12 cellular contexts compared by ENCODE assay signal in genomic region chr16:65414284-65414984, GRCh38.
DNase-seq lines count a peak whose midpoint lies in the region; ATAC-seq lines count a peak whose summit lies in the region.
"Had no signal": no experiment of that assay in that cellular context is flagged by ENCODE, and none has a peak within 500 bp of the region (broad histone marks: within the 10 kb centered on the region; RNA-seq: fewer than 3 reads in every experiment).

No MANE protein-coding gene starts in this region.

- peaks cover 39% of the 10 kb centered on the region for H3K4me1 ChIP-seq in SJCRH30

- CTCF ChIA-PET in activated CD4-positive, alpha-beta T cell treated with anti-CD3 and anti-CD28 coated beads for 36 hours (lab: Charles Lee), result no interaction called here
- CTCF ChIA-PET in activated CD4-positive, alpha-beta T cell treated with anti-CD3 and anti-CD28 coated beads, Interleukin-2, amount 10 ng/mL, durations not matched to agents 7 days and 5 days (lab: Charles Lee), result no interaction called here

- no peak overlapping the region for H3K4me3 ChIP-seq in SJCRH30
- H3K4me3 ChIP-seq: thoracic aorta had no signal

- no peak overlapping the region for H3K4me3 Mint-ChIP-seq in activated CD4-positive, alpha-beta T cell treated with anti-CD3 and anti-CD28 coated beads for 36 hours
- H3K4me3 Mint-ChIP-seq in activated CD4-positive, alpha-beta T cell treated with anti-CD3 and anti-CD28 coated beads, Interleukin-2, amount 10 ng/mL, durations not matched to agents 7 days and 5 days, result no peak overlapping the region
- H3K4me3 Mint-ChIP-seq in stimulated activated naive B cell treated with anti-CD40 and anti-IgM and Interleukin-4, amounts not matched to agents 10 μg/mL and 1 μg/mL and 100 μg/mL, for 72 hours, result no peak overlapping the region
- H3K4me3 Mint-ChIP-seq: natural killer cell treated with Interleukin-12 subunit alpha and Interleukin-12 subunit beta and Interleukin-15 and Interleukin-18, amount 100 ng/mL, for 72 hours had no signal

- H3K27me3 Mint-ChIP-seq in activated CD4-positive, alpha-beta T cell treated with anti-CD3 and anti-CD28 coated beads for 36 hours, result peaks cover 2% of the 10 kb centered on the region
- no peaks in the 10 kb centered on the region for H3K27me3 Mint-ChIP-seq in activated CD4-positive, alpha-beta T cell treated with anti-CD3 and anti-CD28 coated beads, Interleukin-2, amount 10 ng/mL, durations not matched to agents 7 days and 5 days
- no peaks in the 10 kb centered on the region for H3K27me3 Mint-ChIP-seq in stimulated activated naive B cell treated with anti-CD40 and anti-IgM and Interleukin-4, amounts not matched to agents 10 μg/mL and 1 μg/mL and 100 μg/mL, for 72 hours
- H3K27me3 Mint-ChIP-seq: natural killer cell treated with Interleukin-12 subunit alpha and Interleukin-12 subunit beta and Interleukin-15 and Interleukin-18, amount 100 ng/mL, for 72 hours had no signal

- intact Hi-C loops in activated CD4-positive, alpha-beta T cell treated with anti-CD3 and anti-CD28 coated beads for 36 hours (cut with DNase I, micrococcal nuclease), result no loop called here

- ATAC-seq in activated CD4-positive, alpha-beta T cell treated with anti-CD3 and anti-CD28 coated beads for 36 hours, result no peak
- ATAC-seq in stimulated activated naive B cell treated with anti-CD40 and anti-IgM and Interleukin-4, amounts not matched to agents 10 μg/mL and 1 μg/mL and 100 μg/mL, for 72 hours (replicated peaks), result peak; percentile 90 to 96
- no peak for ATAC-seq in HG03571 (IDR thresholded peaks at IDR 0.05; ENCODE audit: unreplicated experiment)
- ATAC-seq in left lobe of liver, result no peak
- ATAC-seq: natural killer cell treated with Interleukin-12 subunit alpha and Interleukin-12 subunit beta and Interleukin-15 and Interleukin-18, amount 100 ng/mL, for 72 hours had no signal

- no peaks in the 10 kb centered on the region for H3K27me3 ChIP-seq in SJCRH30

- H3K36me3 ChIP-seq in SJCRH30, result no peaks in the 10 kb centered on the region
- H3K36me3 ChIP-seq: thoracic aorta had no signal

- H3K36me3 Mint-ChIP-seq in activated CD4-positive, alpha-beta T cell treated with anti-CD3 and anti-CD28 coated beads for 36 hours (ENCODE audit: low read depth), result no peaks in the 10 kb centered on the region
- H3K36me3 Mint-ChIP-seq in activated CD4-positive, alpha-beta T cell treated with anti-CD3 and anti-CD28 coated beads, Interleukin-2, amount 10 ng/mL, durations not matched to agents 7 days and 5 days (ENCODE audit: low read depth), result no peaks in the 10 kb centered on the region
- no peaks in the 10 kb centered on the region for H3K36me3 Mint-ChIP-seq in stimulated activated naive B cell treated with anti-CD40 and anti-IgM and Interleukin-4, amounts not matched to agents 10 μg/mL and 1 μg/mL and 100 μg/mL, for 72 hours
- H3K36me3 Mint-ChIP-seq: natural killer cell treated with Interleukin-12 subunit alpha and Interleukin-12 subunit beta and Interleukin-15 and Interleukin-18, amount 100 ng/mL, for 72 hours had no signal

- POLR2A ChIA-PET in activated CD4-positive, alpha-beta T cell treated with anti-CD3 and anti-CD28 coated beads for 36 hours (lab: Charles Lee), result no interaction called here
- POLR2A ChIA-PET in activated CD4-positive, alpha-beta T cell treated with anti-CD3 and anti-CD28 coated beads, Interleukin-2, amount 10 ng/mL, durations not matched to agents 7 days and 5 days (lab: Charles Lee), result no interaction called here

- no peaks in the 10 kb centered on the region for H3K9me3 ChIP-seq in SJCRH30 (replicated peaks)
- H3K9me3 ChIP-seq: thoracic aorta had no signal

- H3K4me1 Mint-ChIP-seq in activated CD4-positive, alpha-beta T cell treated with anti-CD3 and anti-CD28 coated beads for 36 hours, result no peaks in the 10 kb centered on the region
- no peaks in the 10 kb centered on the region for H3K4me1 Mint-ChIP-seq in activated CD4-positive, alpha-beta T cell treated with anti-CD3 and anti-CD28 coated beads, Interleukin-2, amount 10 ng/mL, durations not matched to agents 7 days and 5 days
- H3K4me1 Mint-ChIP-seq in stimulated activated naive B cell treated with anti-CD40 and anti-IgM and Interleukin-4, amounts not matched to agents 10 μg/mL and 1 μg/mL and 100 μg/mL, for 72 hours, result peaks cover 6 to 7% of the 10 kb centered on the region in 2 donors

- no peak overlapping the region for H3K27ac ChIP-seq in SJCRH30
- H3K27ac ChIP-seq: thoracic aorta had no signal

- peaks cover 11% of the 10 kb centered on the region for H3K9me3 Mint-ChIP-seq in activated CD4-positive, alpha-beta T cell treated with anti-CD3 and anti-CD28 coated beads for 36 hours (ENCODE audit: low read depth)
- peaks cover 6% of the 10 kb centered on the region for H3K9me3 Mint-ChIP-seq in activated CD4-positive, alpha-beta T cell treated with anti-CD3 and anti-CD28 coated beads, Interleukin-2, amount 10 ng/mL, durations not matched to agents 7 days and 5 days
- H3K9me3 Mint-ChIP-seq in stimulated activated naive B cell treated with anti-CD40 and anti-IgM and Interleukin-4, amounts not matched to agents 10 μg/mL and 1 μg/mL and 100 μg/mL, for 72 hours, result peaks cover 14 to 15% of the 10 kb centered on the region in 2 donors

- DNase-seq in activated CD4-positive, alpha-beta T cell treated with anti-CD3 and anti-CD28 coated beads for 36 hours, result peak; percentile 6
- no peak for DNase-seq in activated CD4-positive, alpha-beta T cell treated with anti-CD3 and anti-CD28 coated beads, Interleukin-2, amount 10 ng/mL, durations not matched to agents 7 days and 5 days
- peak; percentile 60 to 80 for DNase-seq in SJCRH30
- peak; percentile 95 for DNase-seq in fibroblast of peridontal ligament (ENCODE audit: extremely low read depth)
- DNase-seq in stimulated activated naive B cell treated with anti-CD40 and anti-IgM and Interleukin-4, amounts not matched to agents 10 μg/mL and 1 μg/mL and 100 μg/mL, for 72 hours, result peak; percentile 11
- DNase-seq in left lobe of liver (ENCODE audit: low spot score), result no peak
- DNase-seq in cerebellum (ENCODE audit: low spot score), result no peak
- DNase-seq: NCI-H510A treated with DMSO at 0.1 percent for 48 hours; stimulated activated CD4-positive, alpha-beta T cell treated with anti-CD3 and anti-CD28 coated beads, Interleukin-4, amount 100 ng/mL, for 24 hours had no signal

- H3K27ac Mint-ChIP-seq in activated CD4-positive, alpha-beta T cell treated with anti-CD3 and anti-CD28 coated beads for 36 hours, result no peak overlapping the region
- H3K27ac Mint-ChIP-seq in activated CD4-positive, alpha-beta T cell treated with anti-CD3 and anti-CD28 coated beads, Interleukin-2, amount 10 ng/mL, durations not matched to agents 7 days and 5 days, result no peak overlapping the region
- no peak overlapping the region for H3K27ac Mint-ChIP-seq in stimulated activated naive B cell treated with anti-CD40 and anti-IgM and Interleukin-4, amounts not matched to agents 10 μg/mL and 1 μg/mL and 100 μg/mL, for 72 hours
- H3K27ac Mint-ChIP-seq: natural killer cell treated with Interleukin-12 subunit alpha and Interleukin-12 subunit beta and Interleukin-15 and Interleukin-18, amount 100 ng/mL, for 72 hours had no signal

Comparison
In these comparisons a context has a peak if more than half of its experiments do, and no peak if none do; other contexts are left out.
1. DNase-seq: peak in activated CD4-positive, alpha-beta T cell treated with anti-CD3 and anti-CD28 coated beads for 36 hours (single experiment), SJCRH30 (2 of 2), fibroblast of peridontal ligament (single experiment) and stimulated activated naive B cell treated with anti-CD40 and anti-IgM and Interleukin-4, amounts not matched to agents 10 μg/mL and 1 μg/mL and 100 μg/mL, for 72 hours (single experiment); none in activated CD4-positive, alpha-beta T cell treated with anti-CD3 and anti-CD28 coated beads, Interleukin-2, amount 10 ng/mL, durations not matched to agents 7 days and 5 days (single experiment), left lobe of liver (single experiment) and cerebellum (single experiment).
2. ATAC-seq: peak in stimulated activated naive B cell treated with anti-CD40 and anti-IgM and Interleukin-4, amounts not matched to agents 10 μg/mL and 1 μg/mL and 100 μg/mL, for 72 hours (2 of 2); none in activated CD4-positive, alpha-beta T cell treated with anti-CD3 and anti-CD28 coated beads for 36 hours (single experiment), HG03571 (single experiment) and left lobe of liver (single experiment).